In the genomic region with DNA sequence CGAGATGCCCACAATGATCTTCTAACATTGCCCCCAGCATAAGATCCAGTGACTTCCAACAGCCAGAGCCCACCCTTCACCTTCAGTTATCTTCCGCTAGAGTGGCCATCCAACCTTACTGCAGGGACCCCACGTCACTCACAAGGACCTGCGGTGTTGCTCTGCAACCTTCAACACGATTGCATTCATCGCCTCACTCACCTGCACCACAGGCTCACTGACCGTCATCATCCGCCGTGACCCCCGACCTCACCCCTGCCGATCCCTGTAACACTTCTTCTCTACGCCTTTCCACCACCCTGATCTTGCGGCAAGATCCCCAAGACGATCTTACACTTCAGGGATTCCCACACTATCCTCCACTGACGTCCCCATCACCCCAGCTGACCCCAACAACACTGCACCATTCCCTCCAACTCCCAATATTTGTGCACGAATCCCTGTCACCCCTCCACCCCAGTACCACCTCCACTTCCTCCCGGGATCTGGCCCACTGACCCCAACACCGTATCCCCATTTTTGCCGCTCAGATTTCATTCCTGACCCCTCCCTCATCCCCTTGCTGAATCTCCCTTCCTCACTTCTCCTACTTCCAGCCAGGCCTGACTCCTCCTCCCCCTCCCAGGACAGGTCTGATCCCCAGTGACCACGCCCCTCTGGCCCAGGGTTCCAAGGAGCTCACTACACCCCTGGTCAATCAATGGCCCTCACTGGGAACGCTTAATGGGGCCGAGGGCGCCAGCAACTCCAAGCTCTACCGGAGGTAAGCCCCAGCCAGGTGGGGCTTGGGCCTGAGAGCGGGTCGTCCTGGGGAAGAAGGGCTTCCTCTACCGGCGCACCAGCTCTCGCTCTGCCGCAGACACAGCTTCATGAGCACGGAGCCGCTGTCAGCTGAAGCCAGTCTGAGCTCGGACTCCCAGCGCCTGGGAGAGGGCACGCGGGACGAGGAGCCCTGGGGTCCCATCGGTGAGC, we compare ENCODE assay signal across 10 cellular contexts. TPM values are rescaled to one million over a fixed set of nuclear protein-coding genes. Genes with fewer than 3 reads are reported as not detected.
DNase-seq lines count a peak whose midpoint lies in the region; ATAC-seq and TF ChIP-seq lines count a peak whose summit lies in the region.
"Had no signal": no experiment of that assay in that cellular context is flagged by ENCODE, and none has a peak within 500 bp of the region (broad histone marks: within the 10 kb centered on the region; RNA-seq: fewer than 3 reads in every experiment).

No MANE protein-coding gene starts in this region.

- H3K27ac Mint-ChIP-seq in activated T-helper 17 cell treated with anti-CD3 and anti-CD28 coated beads, Interleukin-2, amount 50 U/mL, for 72 hours, result no peak overlapping the region

- intact Hi-C loops in cardiac septum (cut with DNase I), result no loop called here

- H3K9me3 Mint-ChIP-seq in activated T-helper 17 cell treated with anti-CD3 and anti-CD28 coated beads, Interleukin-2, amount 50 U/mL, for 72 hours, result no peaks in the 10 kb centered on the region
- H3K9me3 Mint-ChIP-seq: activated naive CD4-positive, alpha-beta T cell treated with anti-CD3 and anti-CD28 coated beads, Interleukin-2, amount 50 U/mL, for 72 hours had no signal

- H3K4me1 Mint-ChIP-seq in activated T-helper 17 cell treated with anti-CD3 and anti-CD28 coated beads, Interleukin-2, amount 50 U/mL, for 72 hours, result peaks cover 8% of the 10 kb centered on the region

- H3K27me3 ChIP-seq in BE2C, result no peaks in the 10 kb centered on the region

- H3K4me1 ChIP-seq in BE2C, result peaks cover under 1% of the 10 kb centered on the region

- DNase-seq in BE2C (peak; percentile 25), GM13976 (ENCODE audit: low spot score) (peak; percentile 32), islet precursor cell (peak; percentile 92), NCI-H748 treated with DMSO at 0.1 percent for 48 hours (lab: John Stamatoyannopoulos, UW) (no peak), RPMI8226 (no peak), cardiac septum (ENCODE audit: low spot score) (no peak)

- no peak for ATAC-seq in activated T-helper 17 cell treated with anti-CD3 and anti-CD28 coated beads, Interleukin-2, amount 50 U/mL, for 72 hours (replicated peaks)
- no peak for ATAC-seq in GM21737 (IDR thresholded peaks at IDR 0.05; ENCODE audit: unreplicated experiment)

- TF ChIP-seq CTCF in BE2C (IDR thresholded peaks at IDR 0.05; ENCODE audit: low read depth, low read length) (no peak), GM13976 (IDR thresholded peaks at IDR 0.05; ENCODE audit: borderline replicate concordance, control extremely low read depth, extremely low read depth, insufficient read depth, missing control alignments) (no peak)

- H3K4me3 Mint-ChIP-seq in activated T-helper 17 cell treated with anti-CD3 and anti-CD28 coated beads, Interleukin-2, amount 50 U/mL, for 72 hours, result peak overlapping the region; percentile 49

- in situ Hi-C loops in GM13976 (cut with MboI; ENCODE audit: low sequenced_read_pairs, unreplicated experiment), result no loop called here

- H3K36me3 Mint-ChIP-seq in activated T-helper 17 cell treated with anti-CD3 and anti-CD28 coated beads, Interleukin-2, amount 50 U/mL, for 72 hours (ENCODE audit: low read depth), result peaks cover 13% of the 10 kb centered on the region
- H3K36me3 Mint-ChIP-seq: activated naive CD4-positive, alpha-beta T cell treated with anti-CD3 and anti-CD28 coated beads, Interleukin-2, amount 50 U/mL, for 72 hours had no signal

- H3K9me3 ChIP-seq in BE2C, result no peaks in the 10 kb centered on the region

- peaks cover 23% of the 10 kb centered on the region for H3K27me3 Mint-ChIP-seq in activated T-helper 17 cell treated with anti-CD3 and anti-CD28 coated beads, Interleukin-2, amount 50 U/mL, for 72 hours

- H3K36me3 ChIP-seq in BE2C, result peaks cover 40% of the 10 kb centered on the region

- H3K4me3 ChIP-seq in BE2C (ENCODE audit: low read depth, low read length), result no peak overlapping the region

RNA-seq across cellular contexts. Expression of a gene that starts 7.6 kb away (rescaled TPM):
- 386 TPM for polyA plus RNA-seq in BE2C (2012; ENCODE audit: insufficient read depth, insufficient read length, low read depth)
- total RNA-seq in activated T-helper 17 cell treated with anti-CD3 and anti-CD28 coated beads, Interleukin-2, amount 50 U/mL, for 72 hours, result under 1 TPM; 0.41 to 0.53 TPM
- total RNA-seq in cardiac septum, result 0.97 TPM

RNA-seq across cellular contexts. Expression of a gene that starts 8.6 kb away (rescaled TPM):
- polyA plus RNA-seq in BE2C (2012; ENCODE audit: insufficient read depth, insufficient read length, low read depth), result 920 TPM
- total RNA-seq in activated T-helper 17 cell treated with anti-CD3 and anti-CD28 coated beads, Interleukin-2, amount 50 U/mL, for 72 hours, result 100 to 1,000 TPM in 1 of 2 donors, 10 to 100 TPM in 1; 60.3 to 114 TPM
- total RNA-seq in cardiac septum, result 53.4 TPM

RNA-seq across cellular contexts. Expression of a gene that starts 29.1 kb away (rescaled TPM):
- polyA plus RNA-seq in BE2C (2012; ENCODE audit: insufficient read depth, insufficient read length, low read depth), result 398 TPM
- 10 to 100 TPM; 48.5 to 54.5 TPM for total RNA-seq in activated T-helper 17 cell treated with anti-CD3 and anti-CD28 coated beads, Interleukin-2, amount 50 U/mL, for 72 hours
- total RNA-seq in cardiac septum, result 130 TPM

RNA-seq across cellular contexts. Expression of a gene that starts 47.6 kb away (rescaled TPM):
- 44.8 TPM for polyA plus RNA-seq in BE2C (2012; ENCODE audit: insufficient read depth, insufficient read length, low read depth)
- total RNA-seq in activated T-helper 17 cell treated with anti-CD3 and anti-CD28 coated beads, Interleukin-2, amount 50 U/mL, for 72 hours, result under 1 TPM; 0.17 to 0.32 TPM
- total RNA-seq in cardiac septum, result 0.62 TPM

RNA-seq across cellular contexts. Expression of a gene that starts 48.1 kb away (rescaled TPM):
- not detected for polyA plus RNA-seq in BE2C (2012; ENCODE audit: insufficient read depth, insufficient read length, low read depth)
- not detected for total RNA-seq in activated T-helper 17 cell treated with anti-CD3 and anti-CD28 coated beads, Interleukin-2, amount 50 U/mL, for 72 hours
- total RNA-seq in cardiac septum, result 4.0 TPM
- total RNA-seq: activated naive CD4-positive, alpha-beta T cell treated with anti-CD3 and anti-CD28 coated beads, Interleukin-2, amount 50 U/mL, for 72 hours; Daoy had no signal

Comparison
In these comparisons a context has a peak if more than half of its experiments do, and no peak if none do; other contexts are left out.
1. DNase-seq: peak in BE2C (single experiment), GM13976 (single experiment) and islet precursor cell (single experiment); none in NCI-H748 treated with DMSO at 0.1 percent for 48 hours (single experiment), RPMI8226 (single experiment) and cardiac septum (single experiment).